ENCODE assay signal across 1 cellular context in the genomic region with DNA sequence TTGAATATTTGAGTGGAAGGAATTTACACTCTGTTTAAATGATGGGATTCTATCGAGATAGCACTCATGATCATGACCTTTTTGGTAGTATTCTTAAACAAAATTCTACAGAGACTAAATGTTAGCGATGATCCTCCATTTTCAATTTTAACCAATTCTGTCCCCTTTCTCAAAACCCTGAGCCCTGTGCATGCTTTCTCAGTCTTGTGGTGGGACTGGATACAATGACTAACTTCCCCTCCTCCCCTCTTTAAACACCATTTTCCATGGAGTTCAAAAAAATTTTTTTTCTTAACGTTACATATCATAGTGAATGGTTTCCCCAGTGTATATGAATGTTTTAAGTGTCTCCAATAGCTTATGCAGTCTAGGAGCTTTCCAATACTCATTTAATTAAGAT.
TF ChIP-seq lines count a peak whose summit lies in the region.

No MANE protein-coding gene starts in this region.

TF ChIP-seq in K562, 482 proteins besides CTCF, POLR2A, EP300 and RAD21:
- TF ChIP-seq POLR2G (IDR thresholded peaks at IDR 0.05; ENCODE audit: low read depth, low read length) (0 out of 2 replicates have a peak, but pooled peaks have one; percentile 23), HMBOX1 (IDR thresholded peaks at IDR 0.05) (no peak)
TF ChIP-seq in K562: peak in this region for 1.
